ENCODE assay signal across 7 cellular contexts in the genomic region with DNA sequence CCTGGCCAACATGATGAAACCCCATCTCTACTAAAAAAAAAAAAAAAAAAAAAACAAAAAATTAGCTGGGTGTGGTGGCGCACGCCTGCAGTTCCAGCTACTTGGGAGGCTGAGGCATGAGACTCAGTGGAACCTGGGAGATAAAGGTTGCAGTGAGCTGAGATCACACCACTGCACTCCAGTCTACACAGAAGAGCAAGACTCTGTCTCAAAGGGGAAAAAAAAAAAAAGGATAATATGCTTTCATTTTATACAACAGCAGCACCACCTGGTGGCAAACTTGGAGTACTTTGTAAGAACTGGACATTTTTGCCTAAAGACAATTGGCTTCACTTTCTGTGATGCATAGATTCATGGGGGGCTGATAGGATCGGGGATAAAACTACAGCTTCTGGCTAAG. TPM values are rescaled to one million over a fixed set of nuclear protein-coding genes. Genes with fewer than 3 reads are reported as not detected.
DNase-seq lines count a peak whose midpoint lies in the region; ATAC-seq and TF ChIP-seq lines count a peak whose summit lies in the region.

No MANE protein-coding gene starts in this region.

- H3K36me3 ChIP-seq in brain microvascular endothelial cell (replicated peaks): peaks cover 30% of the 10 kb centered on the region
- no peaks in the 10 kb centered on the region for H3K36me3 ChIP-seq in kidney epithelial cell (ENCODE audit: control insufficient read depth, insufficient read depth, low read length)

- no peak overlapping the region for H3K4me3 ChIP-seq in GM12865 (ENCODE audit: low read depth, low read length)
- H3K4me3 ChIP-seq in brain microvascular endothelial cell (ENCODE audit: low read depth, low read length): no peak overlapping the region
- no peak overlapping the region for H3K4me3 ChIP-seq in kidney epithelial cell (ENCODE audit: low read depth, low read length)

- in situ Hi-C loops in brain microvascular endothelial cell (cut with HindIII; ENCODE audit: low pct_ligation_motif_present, low sequenced_read_pairs): loop anchor here (25.0 kb wide), 2 partner anchors 112 to 212 kb away; no protein-coding TSS in a partner anchor

- ATAC-seq in HG03442 (IDR thresholded peaks at IDR 0.05; ENCODE audit: unreplicated experiment): no peak

- peak; percentile 79 for DNase-seq in GM12865 (ENCODE audit: low read depth)
- DNase-seq in NCI-H1436 treated with DMSO at 0.1 percent for 48 hours (lab: John Stamatoyannopoulos, UW): peak; percentile 29
- peak; percentile 55 for DNase-seq in T-helper 9 cell
- peak; percentile 46 for DNase-seq in brain microvascular endothelial cell
- no peak for DNase-seq in kidney epithelial cell (ENCODE audit: low read depth)
- peak in 2 of 3 experiments; percentile 20 to 36 for DNase-seq in stimulated activated CD4-positive, alpha-beta T cell treated with anti-CD3 and anti-CD28 coated beads, TNF-alpha, amount 100 ng/mL, for 4 hours (ENCODE audit: low read depth in 3 of 3)

- no peaks in the 10 kb centered on the region for H3K27me3 ChIP-seq in brain microvascular endothelial cell (replicated peaks)
- no peaks in the 10 kb centered on the region for H3K27me3 ChIP-seq in kidney epithelial cell (ENCODE audit: control insufficient read depth, insufficient read depth, low read length)

- TF ChIP-seq CTCF in GM12865 (IDR thresholded peaks at IDR 0.05; ENCODE audit: insufficient read depth, low read depth, low read length, missing control alignments): peak; percentile 49
- peak; percentile 64 for TF ChIP-seq CTCF in brain microvascular endothelial cell (IDR thresholded peaks at IDR 0.05; ENCODE audit: low read depth, low read length, missing control alignments)
- peak; percentile 50 for TF ChIP-seq CTCF in kidney epithelial cell (IDR thresholded peaks at IDR 0.05; ENCODE audit: insufficient read depth, low read length, poor library complexity, severe bottlenecking)

- no peak overlapping the region for H3K27ac ChIP-seq in brain microvascular endothelial cell

RNA-seq across cellular contexts. Expression of gene CHTF8, which starts 8.5 kb away (rescaled TPM):
- 136 and 145 TPM in 2 replicates for total RNA-seq in kidney epithelial cell

RNA-seq across cellular contexts. Expression of gene UTP4, which starts 8.6 kb away (rescaled TPM):
- total RNA-seq in kidney epithelial cell: 32.3 and 32.8 TPM in 2 replicates

RNA-seq across cellular contexts. Expression of gene HAS3, which starts 18.4 kb away (rescaled TPM):
- total RNA-seq in kidney epithelial cell: 0.75 and 0.82 TPM in 2 replicates
